1 cellular context compared by ENCODE assay signal in genomic region chr5:177592010-177592834, GRCh38.
TF ChIP-seq lines count a peak whose summit lies in the region.

TMED9 (plus strand) TSS chr5:177592203; CDS start chr5:177592215, 12 bp downstream.

TF ChIP-seq in GM12878, 131 proteins besides CTCF, POLR2A, EP300 and RAD21 (continued from another document and continues in another):
- TF ChIP-seq ZNF207 (IDR thresholded peaks at IDR 0.05; ENCODE audit: borderline replicate concordance) (peak; percentile 83), TCF3 (IDR thresholded peaks at IDR 0.05; ENCODE audit: borderline replicate concordance, insufficient read depth, low read depth, low read length) (peak; percentile 74; the same call in 1 of the 2 replicates), BHLHE40 (IDR thresholded peaks at IDR 0.05; ENCODE audit: borderline replicate concordance in 1 of 2, low read depth in 2 of 2, low read length in 1 of 2) (peak; percentile 77 to 90), STAT1 (conservative IDR thresholded peaks at IDR 0.05) (0 out of 2 replicates have a peak, but pooled peaks have one; percentile 73), SUPT20H (IDR thresholded peaks at IDR 0.05; ENCODE audit: borderline replicate concordance, control insufficient read depth, low read depth, low read length) (no peak), BACH1 (IDR thresholded peaks at IDR 0.05; ENCODE audit: borderline replicate concordance) (peak; percentile 50; the same call in 1 of the 2 replicates), RAD51 (IDR thresholded peaks at IDR 0.05) (no peak), CHD2 (IDR thresholded peaks at IDR 0.05; ENCODE audit: borderline replicate concordance, low read depth, low read length) (peak; percentile 69; the same call in 1 of the 2 replicates), ETV6 (conservative IDR thresholded peaks at IDR 0.05 in 1 of 2, IDR thresholded peaks at IDR 0.05 in 1 of 2; ENCODE audit: borderline replicate concordance in 1 of 2, low read depth in 1 of 2) (no peak), CHD4 (IDR thresholded peaks at IDR 0.05) (no peak), ATF3 (IDR thresholded peaks at IDR 0.05; ENCODE audit: borderline replicate concordance, extremely low read depth, low read depth, low read length) (0 out of 2 replicates have a peak, but pooled peaks have one; percentile 35), KLF5 (IDR thresholded peaks at IDR 0.05; ENCODE audit: partially characterized antibody) (peak; percentile 24), RCOR1 (conservative IDR thresholded peaks at IDR 0.05; ENCODE audit: low read depth, low read length) (peak; percentile 94; the same call in 1 of the 2 replicates), E2F8 (IDR thresholded peaks at IDR 0.05; ENCODE audit: low read depth, partially characterized antibody) (no peak), HDGF (IDR thresholded peaks at IDR 0.05) (0 out of 2 replicates have a peak, but pooled peaks have one; percentile 16), SIN3A (IDR thresholded peaks at IDR 0.05; ENCODE audit: low read depth, low read length) (peak; percentile 85; the same call in 1 of the 2 replicates), IKZF1 (conservative IDR thresholded peaks at IDR 0.05) (peak; percentile 95), ZNF622 (IDR thresholded peaks at IDR 0.05) (no peak), BCL11A (IDR thresholded peaks at IDR 0.05; ENCODE audit: low read depth, low read length) (no peak), IRF4 (IDR thresholded peaks at IDR 0.05; ENCODE audit: low read depth, low read length) (no peak), ATF2 (IDR thresholded peaks at IDR 0.05; ENCODE audit: low read length) (no peak), MAX (IDR thresholded peaks at IDR 0.05; ENCODE audit: low read depth, low read length) (peak; percentile 36), POLR2AphosphoS5 (IDR thresholded peaks at IDR 0.05; ENCODE audit: low read length) (peak; percentile 95), PBX3 (IDR thresholded peaks at IDR 0.05; ENCODE audit: insufficient replicate concordance, low read depth, low read length) (no peak), CBFB (IDR thresholded peaks at IDR 0.05; ENCODE audit: low read depth) (peak; percentile 27; the same call in 1 of the 2 replicates), SPI1 (IDR thresholded peaks at IDR 0.05; ENCODE audit: borderline replicate concordance, insufficient read depth, low read depth, low read length) (peak; percentile 14; the same call in 1 of the 2 replicates), FOXK2 (IDR thresholded peaks at IDR 0.05) (no peak), NFIC (IDR thresholded peaks at IDR 0.05; ENCODE audit: low read depth, low read length) (no peak), MEF2B (IDR thresholded peaks at IDR 0.05; ENCODE audit: partially characterized antibody, poor library complexity, severe bottlenecking) (no peak), PAX5 (IDR thresholded peaks at IDR 0.05; ENCODE audit: borderline replicate concordance, low read depth, low read length) (peak; percentile 34; the same call in 1 of the 2 replicates), TCF12 (IDR thresholded peaks at IDR 0.05; ENCODE audit: low read depth, low read length) (peak; percentile 21; the same call in 1 of the 2 replicates), PML (IDR thresholded peaks at IDR 0.05; ENCODE audit: low read length) (peak; percentile 85; the same call in 1 of the 2 replicates), EZH2 (IDR thresholded peaks at IDR 0.05; ENCODE audit: borderline replicate concordance, control insufficient read depth, low read depth, low read length) (no peak), SP1 (IDR thresholded peaks at IDR 0.05; ENCODE audit: low read depth, low read length) (no peak), TAF1 (IDR thresholded peaks at IDR 0.05; ENCODE audit: borderline replicate concordance, low read depth, low read length) (peak; percentile 94), CREM (IDR thresholded peaks at IDR 0.05; ENCODE audit: low read depth) (peak; percentile 62), BRCA1 (IDR thresholded peaks at IDR 0.05; ENCODE audit: low read depth, low read length) (no peak), ZBTB11 (CRISPR knock-in tag; IDR thresholded peaks at IDR 0.05) (0 out of 2 replicates have a peak, but pooled peaks have one; percentile 47), IRF3 (IDR thresholded peaks at IDR 0.05) (0 out of 2 replicates have a peak, but pooled peaks have one; percentile 30), JUND (IDR thresholded peaks at IDR 0.05; ENCODE audit: low read depth, low read length) (no peak), ZNF687 (IDR thresholded peaks at IDR 0.05) (peak; percentile 86), RELA (IDR thresholded peaks at IDR 0.05; ENCODE audit: borderline replicate concordance, partially characterized antibody) (peak; percentile 44), ZBTB40 (IDR thresholded peaks at IDR 0.05; ENCODE audit: borderline replicate concordance) (no peak)
